ENCODE assay signal across 9 cellular contexts in genomic region chr16:23182675-23183485, GRCh38. TPM values are rescaled to one million over a fixed set of nuclear protein-coding genes. Genes with fewer than 3 reads are reported as not detected.
A peak's percentile ranks its signal among the peaks of the same experiment; 100 is the strongest.
DNase-seq lines count a peak whose midpoint lies in the region; ATAC-seq and TF ChIP-seq lines count a peak whose summit lies in the region.
"Had no signal": no experiment of that assay in that cellular context is flagged by ENCODE, and none has a peak within 500 bp of the region (broad histone marks: within the 10 kb centered on the region; RNA-seq: fewer than 3 reads in every experiment).

Gene SCNN1G, plus strand, starts transcription at chr16:23182745. Its CDS starts 3,527 bp downstream, at chr16:23186272.

- no peak within 1 kb of the TSS for H2AFZ ChIP-seq in GM23248

- TF ChIP-seq POLR2A in gastroesophageal sphincter (IDR thresholded peaks at IDR 0.05): no peak
- peak; percentile 81 for TF ChIP-seq POLR2A in prostate gland (IDR thresholded peaks at IDR 0.05)

- no peak within 1 kb of the TSS for H3K9ac ChIP-seq in GM23248

- DNase-seq in DMS79 (lab: John Stamatoyannopoulos, UW) (peak; percentile 76), GM23248 (peak; percentile 14), Panc1 (ENCODE audit: low read depth, low spot score) (no peak), prostate gland (ENCODE audit: low spot score) (no peak), cortex of kidney (lab: John Stamatoyannopoulos, UW) (no peak)
- no peak for DNase-seq in activated CD4-positive, alpha-beta T cell treated with anti-CD3 and anti-CD28 coated beads for 1 hour

- CTCF ChIA-PET in Panc1 (lab: Charles Lee): interaction anchor here (0.6 to 1.7 kb wide), 4 partner anchors 96 to 253 kb away, joined by 5 to 19 read pairs (median 11); no protein-coding TSS in a partner anchor

- no peaks in the 10 kb centered on the region for H4K20me1 ChIP-seq in GM23248 (ENCODE audit: insufficient read depth)

- no peaks in the 10 kb centered on the region for H3K9me2 ChIP-seq in GM23248 (ENCODE audit: insufficient read depth)

- H3K4me3 ChIP-seq in GM23248 (peak within 1 kb of the TSS; percentile 8; the same call in 1 of the 2 replicates), Panc1 (ENCODE audit: low read depth in 2 of 2, low read length in 2 of 2) (peak within 1 kb of the TSS; percentile 42 to 49), gastroesophageal sphincter (peak within 1 kb of the TSS; percentile 17 to 55), prostate gland (peak within 1 kb of the TSS; percentile 41 to 43)

- no TSS peak for BruUV-seq in Panc1 (replicated peaks; lab: Mats Ljungman, UMichigan)

- intact Hi-C loops in Panc1 (cut with micrococcal nuclease; ENCODE audit: unreplicated experiment): loop anchor here (1.0 to 10.0 kb wide), 2 partner anchors 92 to 252 kb away; no protein-coding TSS in a partner anchor
- intact Hi-C loops in prostate gland (cut with DNase I): loop anchor here (1.0 kb wide), 1 partner anchor 251 kb away; no protein-coding TSS in a partner anchor

- H3K27ac ChIP-seq in GM23248 (no peak within 1 kb of the TSS), Panc1 (ENCODE audit: low read length) (peak within 1 kb of the TSS; percentile 11; the same call in 1 of the 2 replicates), gastroesophageal sphincter (peak within 1 kb of the TSS in 1 of 4 donors; percentile 28), prostate gland (peak within 1 kb of the TSS; percentile 10 to 36)

- no peaks in the 10 kb centered on the region for H3K36me3 ChIP-seq in GM23248 (ENCODE audit: low read depth)
- H3K36me3 ChIP-seq in Panc1 (ENCODE audit: control insufficient read depth, insufficient read depth, low read length): no peaks in the 10 kb centered on the region
- no peaks in the 10 kb centered on the region for H3K36me3 ChIP-seq in gastroesophageal sphincter
- no peaks in the 10 kb centered on the region for H3K36me3 ChIP-seq in prostate gland

- H3K9me3 ChIP-seq in GM23248 (ENCODE audit: low read depth) (no peaks in the 10 kb centered on the region), Panc1 (ENCODE audit: control insufficient read depth, insufficient read depth, low read depth, low read length) (no peaks in the 10 kb centered on the region), gastroesophageal sphincter (no peaks in the 10 kb centered on the region), prostate gland (no peaks in the 10 kb centered on the region)

- no peaks in the 10 kb centered on the region for H3K4me1 ChIP-seq in GM23248 (ENCODE audit: insufficient read depth)
- peaks cover 8% of the 10 kb centered on the region for H3K4me1 ChIP-seq in Panc1 (ENCODE audit: control insufficient read depth, insufficient read depth, low read length)
- H3K4me1 ChIP-seq in gastroesophageal sphincter: peaks cover 4 to 17% (median 13%) of the 10 kb centered on the region in 3 donors
- H3K4me1 ChIP-seq in prostate gland (replicated peaks): no peaks in the 10 kb centered on the region

- TF ChIP-seq CTCF in Panc1 (IDR thresholded peaks at IDR 0.05) (peak; percentile 88; the same call in 1 of the 2 replicates), gastroesophageal sphincter (IDR thresholded peaks at IDR 0.05) (peak in 1 of 4 experiments; percentile 5), prostate gland (IDR thresholded peaks at IDR 0.05) (peak in 1 of 4 experiments; percentile 6)

- H3K79me2 ChIP-seq in GM23248 (ENCODE audit: insufficient read depth): no peaks in the 10 kb centered on the region

- H3F3A ChIP-seq in GM23248 (ENCODE audit: insufficient read depth): no peaks in the 10 kb centered on the region

- WGBS in GM23248 (ENCODE audit: low coverage in 1 of 2, low lambda C conversion rate in 2 of 2, missing lambda C conversion rate in 2 of 2), 2 experiments: 3 to 4% methylated on average over 62 to 68 of the region's 70 CpGs
- WGBS in gastroesophageal sphincter (ENCODE audit: low coverage in 1 of 2), 2 donors: no CpG with 5 or more reads among the region's 70 CpGs
- WGBS in prostate gland: 3% methylated on average over 56 of the region's 70 CpGs

- peak within 1 kb of the TSS; percentile 42 for H3K4me2 ChIP-seq in GM23248 (ENCODE audit: unreplicated experiment)

- H3K27me3 ChIP-seq in GM23248 (replicated peaks; ENCODE audit: insufficient read depth): peaks cover 47% of the 10 kb centered on the region
- peaks cover 11% of the 10 kb centered on the region; the same call in 1 of the 2 replicates for H3K27me3 ChIP-seq in Panc1 (ENCODE audit: control insufficient read depth, insufficient read depth, low read length)
- H3K27me3 ChIP-seq in gastroesophageal sphincter: peaks cover 74% of the 10 kb centered on the region
- H3K27me3 ChIP-seq in prostate gland (replicated peaks; ENCODE audit: insufficient read depth): no peaks in the 10 kb centered on the region

- in situ Hi-C loops in GM23248 (cut with MboI) (loop anchor here (10.0 kb wide), 1 partner anchor 252 kb away; no protein-coding TSS in a partner anchor), Panc1 (cut with HindIII; ENCODE audit: low pct_unique_long_range_greater_than_20kb, low sequenced_read_pairs) (no loop called here)

- POLR2A ChIA-PET in Panc1 (lab: Charles Lee): interaction anchor here (0.6 kb wide), 2 partner anchors 218 to 271 kb away, joined by 4 to 5 read pairs; no protein-coding TSS in a partner anchor

- peak; percentile 74 for ATAC-seq in Panc1
- ATAC-seq in gastroesophageal sphincter: peak; percentile 32
- ATAC-seq in HG03460 (IDR thresholded peaks at IDR 0.05; ENCODE audit: unreplicated experiment): no peak

- no peak for TF ChIP-seq EP300 in gastroesophageal sphincter (IDR thresholded peaks at IDR 0.05)

RNA-seq across cellular contexts. Expression of gene SCNN1G, which starts in this region (rescaled TPM):
- total RNA-seq in GM23248 (2014; rRNA removed; shearing (Covaris generic)): not detected in 2 replicates
- polyA plus RNA-seq in GM23248 (2016; fragmentation: Nextera tagmentation; extraction: Ambion mirVana): not detected in 2 replicates
- total RNA-seq in Panc1 (2021; ENCODE audit: unreplicated experiment) (3.4 TPM), gastroesophageal sphincter (under 1 TPM in 2 of 4 donors, not detected in 2; 0.27 to 0.39 TPM), prostate gland (10 to 100 TPM in 1 of 2 donors, 1 to 10 TPM in 1; 8.6 to 11.1 TPM)
- polyA plus RNA-seq in Panc1 (2012; ENCODE audit: insufficient read length): 2.7 TPM
- total RNA-seq: HT1080 had no signal

Comparison
In these comparisons a context has a peak if more than half of its experiments do, and no peak if none do; other contexts are left out.
1. Peak in DNase-seq, H3K4me3 ChIP-seq and H3K4me2 ChIP-seq in GM23248; RNA of the gene not detected or under 1 TPM.
2. Peak in ATAC-seq and H3K4me3 ChIP-seq in gastroesophageal sphincter; RNA of the gene not detected or under 1 TPM.